In the genomic region with DNA sequence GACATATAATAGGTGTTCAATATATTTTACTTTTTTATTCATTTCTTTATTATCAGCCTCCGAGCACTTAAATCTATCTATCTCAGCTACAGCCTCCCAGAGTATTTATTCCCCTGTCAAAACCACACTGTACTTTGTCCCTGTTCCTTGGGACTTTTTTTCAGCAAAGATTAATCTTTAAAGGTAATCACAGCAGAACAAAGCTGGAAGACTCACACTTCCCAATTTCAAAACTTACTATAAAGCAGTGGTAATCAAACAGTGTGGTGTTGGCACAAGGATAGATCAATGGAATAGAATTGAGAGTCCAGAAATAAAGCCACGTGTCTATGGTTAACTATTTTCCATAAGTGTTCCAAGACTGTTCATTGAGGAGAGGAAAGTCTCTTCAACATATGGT, we compare ENCODE assay signal across 24 cellular contexts. TPM values are rescaled to one million over a fixed set of nuclear protein-coding genes. Genes with fewer than 3 reads are reported as not detected.
DNase-seq lines count a peak whose midpoint lies in the region; ATAC-seq, FAIRE-seq and TF ChIP-seq lines count a peak whose summit lies in the region.
"Had no signal": no experiment of that assay in that cellular context is flagged by ENCODE, and none has a peak within 500 bp of the region (broad histone marks: within the 10 kb centered on the region; RNA-seq: fewer than 3 reads in every experiment).

No MANE protein-coding gene starts in this region.

- H3K9ac ChIP-seq in kidney (ENCODE audit: low read length in 2 of 2): no peak overlapping the region
- H3K9ac ChIP-seq: BLaER1 had no signal

- H3K27ac ChIP-seq in kidney (ENCODE audit: low read depth in 2 of 2, low read length in 2 of 2) (no peak overlapping the region), right lobe of liver (no peak overlapping the region), pancreas (no peak overlapping the region), heart left ventricle (no peak overlapping the region)
- H3K27ac ChIP-seq: BLaER1 had no signal

- H3K4me1 ChIP-seq in kidney (ENCODE audit: control insufficient read depth in 1 of 2, insufficient read depth in 1 of 2, low read depth in 1 of 2, low read length in 2 of 2): no peaks in the 10 kb centered on the region
- H3K4me1 ChIP-seq in right lobe of liver: no peaks in the 10 kb centered on the region
- no peaks in the 10 kb centered on the region for H3K4me1 ChIP-seq in pancreas
- H3K4me1 ChIP-seq in heart left ventricle: no peaks in the 10 kb centered on the region
- H3K4me1 ChIP-seq: BE2C, BLaER1 had no signal

- intact Hi-C loops in kidney (cut with DNase I) (no loop called here), left colon (cut with DNase I, micrococcal nuclease) (no loop called here), right lobe of liver (cut with DNase I) (no loop called here), pancreas (cut with DNase I) (no loop called here), heart left ventricle (cut with DNase I) (no loop called here)

- H3K27me3 ChIP-seq in right lobe of liver: no peaks in the 10 kb centered on the region
- H3K27me3 ChIP-seq in pancreas: no peaks in the 10 kb centered on the region
- H3K27me3 ChIP-seq in heart left ventricle: no peaks in the 10 kb centered on the region
- H3K27me3 ChIP-seq: BE2C, BLaER1 had no signal

- DNase-seq in kidney (no peak), left colon (no peak), right lobe of liver (no peak), pancreas (no peak), heart left ventricle (no peak), AG08395 (ENCODE audit: low spot score) (no peak)
- no peak for DNase-seq in stimulated activated CD4-positive, alpha-beta T cell treated with anti-CD3 and anti-CD28 coated beads, Interleukin-2, amount 100 ng/mL, for 24 hours
- DNase-seq: 8988T; ACHN; BE2C; C1 segment of cervical spinal cord; CD4-positive, alpha-beta memory T cell; CD4-positive, CD25-positive, alpha-beta regulatory T cell; CD8-positive, alpha-beta memory T cell; COR-L47; DMS79 treated with DMSO at 0.1 percent for 48 hours; GF-D8 had no signal

- H3K36me3 ChIP-seq in kidney (ENCODE audit: control insufficient read depth in 1 of 2, insufficient read depth in 2 of 2, low read length in 2 of 2): no peaks in the 10 kb centered on the region
- no peaks in the 10 kb centered on the region for H3K36me3 ChIP-seq in right lobe of liver
- no peaks in the 10 kb centered on the region for H3K36me3 ChIP-seq in pancreas
- H3K36me3 ChIP-seq in heart left ventricle: no peaks in the 10 kb centered on the region
- H3K36me3 ChIP-seq: BE2C, BLaER1 had no signal

- ATAC-seq in left colon: peak; percentile 48
- ATAC-seq in right lobe of liver: peak; percentile 20 to 72 (median 56)
- ATAC-seq in pancreas: no peak
- no peak for ATAC-seq in heart left ventricle
- no peak for ATAC-seq in HG02798 (IDR thresholded peaks at IDR 0.05; ENCODE audit: poor library complexity, unreplicated experiment)

- H3K4me3 ChIP-seq in kidney (ENCODE audit: low read length in 2 of 2) (no peak overlapping the region), right lobe of liver (no peak overlapping the region), pancreas (no peak overlapping the region), heart left ventricle (no peak overlapping the region)
- H3K4me3 ChIP-seq: BLaER1 had no signal

- FAIRE-seq in kidney (lab: Jason Lieb, UNC) (peak; percentile 47), pancreas (lab: Jason Lieb, UNC) (peak; percentile 49)
- FAIRE-seq: A204.1, D721Med, G401.6, GM12891, GM19239 had no signal

- WGBS in right lobe of liver (ENCODE audit: insufficient coverage, low coverage, low lambda C conversion rate, missing lambda C conversion rate): 36% methylated on average over 2 of the region's 2 CpGs
- WGBS in pancreas, 2 donors: 30 to 34% methylated on average over 2 of the region's 2 CpGs
- WGBS in heart left ventricle, 4 donors: 60 to 91% (median 75%) methylated on average over 2 of the region's 2 CpGs

- TF ChIP-seq CTCF in kidney (IDR thresholded peaks at IDR 0.05; ENCODE audit: borderline replicate concordance, extremely low read depth, insufficient read depth) (no peak), right lobe of liver (IDR thresholded peaks at IDR 0.05) (no peak), pancreas (IDR thresholded peaks at IDR 0.05) (no peak), heart left ventricle (IDR thresholded peaks at IDR 0.05) (no peak)

- H3K9me3 ChIP-seq in kidney (ENCODE audit: control insufficient read depth in 1 of 2, low read length in 2 of 2): no peaks in the 10 kb centered on the region
- H3K9me3 ChIP-seq in right lobe of liver: no peaks in the 10 kb centered on the region
- no peaks in the 10 kb centered on the region for H3K9me3 ChIP-seq in pancreas
- peaks cover 0 to 7% (median 0%) of the 10 kb centered on the region in 12 donors for H3K9me3 ChIP-seq in heart left ventricle
- H3K9me3 ChIP-seq: BE2C, BLaER1 had no signal

- TF ChIP-seq POLR2A in right lobe of liver (IDR thresholded peaks at IDR 0.05) (no peak), heart left ventricle (IDR thresholded peaks at IDR 0.05) (no peak)

RNA-seq across cellular contexts. Expression of a gene that starts 59.7 kb away (rescaled TPM):
- 55.4 TPM for total RNA-seq in kidney
- 13.8 TPM for polyA plus RNA-seq in kidney (ENCODE audit: insufficient read depth, low read depth, low replicate concordance)
- 1 to 10 TPM; 3.0 to 6.3 TPM for total RNA-seq in left colon
- 1 to 10 TPM; 1.2 to 3.2 (median 1.8) TPM for total RNA-seq in right lobe of liver
- total RNA-seq in pancreas: 1 to 10 TPM; 1.7 to 4.9 (median 3.4) TPM
- polyA plus RNA-seq in pancreas: 1 to 10 TPM; 1.1 to 1.5 TPM
- total RNA-seq in heart left ventricle: 10 to 100 TPM in 4 of 9 donors, 1 to 10 TPM in 5; 5.9 to 14.2 (median 9.0) TPM
- polyA plus RNA-seq in heart left ventricle: 1 to 10 TPM; 3.4 to 3.8 TPM

Comparison
In these comparisons a context has a peak if more than half of its experiments do, and no peak if none do; other contexts are left out.
1. ATAC-seq: peak in left colon (single experiment) and right lobe of liver (4 of 4); none in pancreas (0 of 4), heart left ventricle (0 of 4) and HG02798 (single experiment).